In the genomic region with DNA sequence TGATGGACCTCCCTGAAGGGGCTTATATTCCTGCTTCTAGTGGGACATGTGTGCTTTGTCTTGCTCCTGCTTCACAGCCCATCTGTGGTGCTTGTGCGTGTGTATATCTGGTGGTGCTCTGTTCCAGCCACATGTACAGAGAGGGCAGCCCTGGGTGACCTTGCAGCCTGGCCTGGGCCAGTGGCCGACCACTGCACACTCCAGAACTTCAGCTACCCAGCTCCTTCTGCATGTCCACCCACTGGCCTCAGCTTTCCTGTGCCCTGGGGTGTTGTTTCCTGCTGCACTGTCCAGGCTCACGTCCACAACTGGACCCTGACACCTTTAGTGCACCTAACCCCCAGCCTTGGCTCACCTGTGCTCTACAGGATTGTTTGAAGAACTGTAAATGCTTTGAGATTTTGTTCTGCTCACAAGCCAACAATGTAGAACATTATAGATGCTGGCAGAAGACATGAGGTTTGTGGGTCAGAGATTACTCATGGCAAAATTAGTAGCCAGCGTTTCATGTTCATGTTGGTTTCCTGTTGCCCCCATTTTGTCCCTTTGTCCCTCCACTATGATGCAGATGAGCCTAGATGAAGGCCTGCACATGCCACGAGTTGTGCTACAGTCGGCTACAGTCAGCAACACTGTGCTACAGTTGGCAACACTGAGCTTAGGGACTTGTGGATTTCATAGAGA, we compare ENCODE assay signal across 23 cellular contexts. TPM values are rescaled to one million over a fixed set of nuclear protein-coding genes. Genes with fewer than 3 reads are reported as not detected.
DNase-seq lines count a peak whose midpoint lies in the region; ATAC-seq, FAIRE-seq and TF ChIP-seq lines count a peak whose summit lies in the region.
"Had no signal": no experiment of that assay in that cellular context is flagged by ENCODE, and none has a peak within 500 bp of the region (broad histone marks: within the 10 kb centered on the region; RNA-seq: fewer than 3 reads in every experiment).

No MANE protein-coding gene starts in this region.

- peak; percentile 37; the same call in 1 of the 3 replicates for ATAC-seq in SK-N-SH treated with all-trans-retinoic acid at 6 μM for 48 hours
- ATAC-seq: Panc1 had no signal

- peak overlapping the region; percentile 67 for H3K27ac ChIP-seq in substantia nigra (ENCODE audit: low read depth, low read length, poor library complexity, severe bottlenecking)

- H3K36me3 Mint-ChIP-seq in immature natural killer cell = peaks cover 0 to 7% (median 0%) of the 10 kb centered on the region in 3 donors

- peaks cover 66 to 70% of the 10 kb centered on the region in 2 donors for H3K4me1 Mint-ChIP-seq in immature natural killer cell

- DNase-seq in GM12891 (ENCODE audit: insufficient read length, low spot score) = no peak
- no peak for DNase-seq in immature natural killer cell
- DNase-seq in substantia nigra (lab: John Stamatoyannopoulos, UW) = no peak
- no peak for DNase-seq in A172 (ENCODE audit: low spot score)
- DNase-seq in kidney glomerular epithelial cell (lab: John Stamatoyannopoulos, UW) = no peak
- DNase-seq in NCI-H446 (lab: John Stamatoyannopoulos, UW) = no peak
- DNase-seq: BE2C, EL, Karpas-422, NCI-H1417, NCI-H1694 treated with DMSO at 0.1 percent for 48 hours, NCI-H2081 treated with DMSO at 0.1 percent for 48 hours, NCI-H2171 treated with DMSO at 0.1 percent for 48 hours, NCI-H510A, NCI-H748 treated with DMSO at 0.1 percent for 48 hours, T-helper 1 cell had no signal

- TF ChIP-seq POLR2A in GM12891 (IDR thresholded peaks at IDR 0.05; ENCODE audit: low read depth, low read length) = no peak

- peak; percentile 5 for FAIRE-seq in GM12891 (lab: Jason Lieb, UNC)
- FAIRE-seq: GM18507 had no signal

- peaks cover 0 to 7% (median 2%) of the 10 kb centered on the region in 3 donors for H3K27me3 Mint-ChIP-seq in immature natural killer cell (ENCODE audit: low read depth in 3 of 3)

- peaks cover 0 to 2% (median 0%) of the 10 kb centered on the region in 6 donors for H3K9me3 Mint-ChIP-seq in immature natural killer cell

- peak overlapping the region in 2 of 5 donors; percentile 9 to 61 for H3K4me3 Mint-ChIP-seq in immature natural killer cell
- H3K4me3 Mint-ChIP-seq: IgD-negative memory B cell had no signal

- peak overlapping the region; percentile 5 to 67 (median 41) for H3K27ac Mint-ChIP-seq in immature natural killer cell
- H3K27ac Mint-ChIP-seq: IgD-negative memory B cell had no signal

TF ChIP-seq in GM12891, 5 proteins besides CTCF, POLR2A, EP300 and RAD21:
- TF ChIP-seq PAX5 (IDR thresholded peaks at IDR 0.05; ENCODE audit: insufficient read depth, low read length, severe bottlenecking) (no peak), TAF1 (IDR thresholded peaks at IDR 0.05; ENCODE audit: low read depth, low read length) (no peak), POU2F2 (IDR thresholded peaks at IDR 0.05; ENCODE audit: low read depth, low read length) (no peak), SPI1 (IDR thresholded peaks at IDR 0.05; ENCODE audit: low read depth, low read length) (no peak), POLR2AphosphoS5 (IDR thresholded peaks at IDR 0.05; ENCODE audit: low read depth, low read length) (no peak)

TF ChIP-seq in SK-N-SH treated with all-trans-retinoic acid at 6 μM for 48 hours, 23 proteins besides CTCF, POLR2A, EP300 and RAD21 (continues in another document):
- TF ChIP-seq OSR1 (CRISPR knock-in tag; IDR thresholded peaks at IDR 0.05) = no peak
- TF ChIP-seq BACH2 (CRISPR knock-in tag; IDR thresholded peaks at IDR 0.05; ENCODE audit: borderline replicate concordance) = no peak
- no peak for TF ChIP-seq ZFP3 (CRISPR knock-in tag; IDR thresholded peaks at IDR 0.05)
- TF ChIP-seq ZFP30 (CRISPR knock-in tag; IDR thresholded peaks at IDR 0.05) = no peak
- TF ChIP-seq TOX (CRISPR knock-in tag; IDR thresholded peaks at IDR 0.05; ENCODE audit: borderline replicate concordance) = no peak
- no peak for TF ChIP-seq CSDC2 (CRISPR knock-in tag; IDR thresholded peaks at IDR 0.05)
- TF ChIP-seq ESRRG (CRISPR knock-in tag; IDR thresholded peaks at IDR 0.05) = no peak
- TF ChIP-seq, protein P1, sequence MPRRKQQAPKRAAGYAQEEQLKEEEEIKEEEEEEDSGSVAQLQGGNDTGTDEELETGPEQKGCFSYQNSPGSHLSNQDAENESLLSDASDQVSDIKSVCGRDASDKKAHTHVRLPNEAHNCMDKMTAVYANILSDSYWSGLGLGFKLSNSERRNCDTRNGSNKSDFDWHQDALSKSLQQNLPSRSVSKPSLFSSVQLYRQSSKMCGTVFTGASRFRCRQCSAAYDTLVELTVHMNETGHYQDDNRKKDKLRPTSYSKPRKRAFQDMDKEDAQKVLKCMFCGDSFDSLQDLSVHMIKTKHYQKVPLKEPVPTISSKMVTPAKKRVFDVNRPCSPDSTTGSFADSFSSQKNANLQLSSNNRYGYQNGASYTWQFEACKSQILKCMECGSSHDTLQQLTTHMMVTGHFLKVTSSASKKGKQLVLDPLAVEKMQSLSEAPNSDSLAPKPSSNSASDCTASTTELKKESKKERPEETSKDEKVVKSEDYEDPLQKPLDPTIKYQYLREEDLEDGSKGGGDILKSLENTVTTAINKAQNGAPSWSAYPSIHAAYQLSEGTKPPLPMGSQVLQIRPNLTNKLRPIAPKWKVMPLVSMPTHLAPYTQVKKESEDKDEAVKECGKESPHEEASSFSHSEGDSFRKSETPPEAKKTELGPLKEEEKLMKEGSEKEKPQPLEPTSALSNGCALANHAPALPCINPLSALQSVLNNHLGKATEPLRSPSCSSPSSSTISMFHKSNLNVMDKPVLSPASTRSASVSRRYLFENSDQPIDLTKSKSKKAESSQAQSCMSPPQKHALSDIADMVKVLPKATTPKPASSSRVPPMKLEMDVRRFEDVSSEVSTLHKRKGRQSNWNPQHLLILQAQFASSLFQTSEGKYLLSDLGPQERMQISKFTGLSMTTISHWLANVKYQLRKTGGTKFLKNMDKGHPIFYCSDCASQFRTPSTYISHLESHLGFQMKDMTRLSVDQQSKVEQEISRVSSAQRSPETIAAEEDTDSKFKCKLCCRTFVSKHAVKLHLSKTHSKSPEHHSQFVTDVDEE (CRISPR knock-in tag; IDR thresholded peaks at IDR 0.05) = no peak
- TF ChIP-seq, protein P2, sequence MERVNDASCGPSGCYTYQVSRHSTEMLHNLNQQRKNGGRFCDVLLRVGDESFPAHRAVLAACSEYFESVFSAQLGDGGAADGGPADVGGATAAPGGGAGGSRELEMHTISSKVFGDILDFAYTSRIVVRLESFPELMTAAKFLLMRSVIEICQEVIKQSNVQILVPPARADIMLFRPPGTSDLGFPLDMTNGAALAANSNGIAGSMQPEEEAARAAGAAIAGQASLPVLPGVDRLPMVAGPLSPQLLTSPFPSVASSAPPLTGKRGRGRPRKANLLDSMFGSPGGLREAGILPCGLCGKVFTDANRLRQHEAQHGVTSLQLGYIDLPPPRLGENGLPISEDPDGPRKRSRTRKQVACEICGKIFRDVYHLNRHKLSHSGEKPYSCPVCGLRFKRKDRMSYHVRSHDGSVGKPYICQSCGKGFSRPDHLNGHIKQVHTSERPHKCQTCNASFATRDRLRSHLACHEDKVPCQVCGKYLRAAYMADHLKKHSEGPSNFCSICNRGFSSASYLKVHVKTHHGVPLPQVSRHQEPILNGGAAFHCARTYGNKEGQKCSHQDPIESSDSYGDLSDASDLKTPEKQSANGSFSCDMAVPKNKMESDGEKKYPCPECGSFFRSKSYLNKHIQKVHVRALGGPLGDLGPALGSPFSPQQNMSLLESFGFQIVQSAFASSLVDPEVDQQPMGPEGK (CRISPR knock-in tag; IDR thresholded peaks at IDR 0.05; ENCODE audit: borderline replicate concordance) = no peak
- TF ChIP-seq ZC3H10 (CRISPR knock-in tag; IDR thresholded peaks at IDR 0.05) = no peak
- TF ChIP-seq ZNF565 (CRISPR knock-in tag; conservative IDR thresholded peaks at IDR 0.05; ENCODE audit: low read depth) = no peak
- no peak for TF ChIP-seq ISL1 (CRISPR knock-in tag; IDR thresholded peaks at IDR 0.05)
- no peak for TF ChIP-seq RARB (CRISPR knock-in tag; IDR thresholded peaks at IDR 0.05)
- TF ChIP-seq, protein P3, sequence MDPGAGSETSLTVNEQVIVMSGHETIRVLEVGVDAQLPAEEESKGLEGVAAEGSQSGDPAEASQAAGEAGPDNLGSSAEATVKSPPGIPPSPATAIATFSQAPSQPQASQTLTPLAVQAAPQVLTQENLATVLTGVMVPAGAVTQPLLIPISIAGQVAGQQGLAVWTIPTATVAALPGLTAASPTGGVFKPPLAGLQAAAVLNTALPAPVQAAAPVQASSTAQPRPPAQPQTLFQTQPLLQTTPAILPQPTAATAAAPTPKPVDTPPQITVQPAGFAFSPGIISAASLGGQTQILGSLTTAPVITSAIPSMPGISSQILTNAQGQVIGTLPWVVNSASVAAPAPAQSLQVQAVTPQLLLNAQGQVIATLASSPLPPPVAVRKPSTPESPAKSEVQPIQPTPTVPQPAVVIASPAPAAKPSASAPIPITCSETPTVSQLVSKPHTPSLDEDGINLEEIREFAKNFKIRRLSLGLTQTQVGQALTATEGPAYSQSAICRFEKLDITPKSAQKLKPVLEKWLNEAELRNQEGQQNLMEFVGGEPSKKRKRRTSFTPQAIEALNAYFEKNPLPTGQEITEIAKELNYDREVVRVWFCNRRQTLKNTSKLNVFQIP (CRISPR knock-in tag; IDR thresholded peaks at IDR 0.05; ENCODE audit: borderline replicate concordance, low read depth) = no peak
- no peak for TF ChIP-seq GLIS3 (CRISPR knock-in tag; IDR thresholded peaks at IDR 0.05)
- TF ChIP-seq ARNTL (CRISPR knock-in tag; IDR thresholded peaks at IDR 0.05; ENCODE audit: borderline replicate concordance, low read depth) = no peak
- TF ChIP-seq ZNF8 (CRISPR knock-in tag; IDR thresholded peaks at IDR 0.05) = no peak
- TF ChIP-seq, protein P4, sequence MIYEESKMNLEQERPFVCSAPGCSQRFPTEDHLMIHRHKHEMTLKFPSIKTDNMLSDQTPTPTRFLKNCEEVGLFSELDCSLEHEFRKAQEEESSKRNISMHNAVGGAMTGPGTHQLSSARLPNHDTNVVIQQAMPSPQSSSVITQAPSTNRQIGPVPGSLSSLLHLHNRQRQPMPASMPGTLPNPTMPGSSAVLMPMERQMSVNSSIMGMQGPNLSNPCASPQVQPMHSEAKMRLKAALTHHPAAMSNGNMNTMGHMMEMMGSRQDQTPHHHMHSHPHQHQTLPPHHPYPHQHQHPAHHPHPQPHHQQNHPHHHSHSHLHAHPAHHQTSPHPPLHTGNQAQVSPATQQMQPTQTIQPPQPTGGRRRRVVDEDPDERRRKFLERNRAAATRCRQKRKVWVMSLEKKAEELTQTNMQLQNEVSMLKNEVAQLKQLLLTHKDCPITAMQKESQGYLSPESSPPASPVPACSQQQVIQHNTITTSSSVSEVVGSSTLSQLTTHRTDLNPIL (CRISPR knock-in tag; IDR thresholded peaks at IDR 0.05; ENCODE audit: low read depth) = no peak
- TF ChIP-seq ZNF70 (CRISPR knock-in tag; IDR thresholded peaks at IDR 0.05) = no peak

RNA-seq across cellular contexts. Expression of a gene that starts 5.3 kb away (rescaled TPM):
- polyA plus RNA-seq in GM12891 (2012; ENCODE audit: low read depth, missing spikeins) = 0.18 TPM
- 100 to 1,000 TPM in 1 of 3 donors, 10 to 100 TPM in 2; 12.6 to 138 (median 67.6) TPM for polyA plus RNA-seq in immature natural killer cell
- total RNA-seq in A172 (2014; rRNA removed; shearing (Covaris generic)) = not detected in 2 replicates
- total RNA-seq: A673, H4, MCF 10A had no signal

RNA-seq across cellular contexts. Expression of a gene that starts 25.3 kb away (rescaled TPM):
- 43.6 TPM for polyA plus RNA-seq in GM12891 (2012; ENCODE audit: low read depth, missing spikeins)
- polyA plus RNA-seq in immature natural killer cell = 100 to 1,000 TPM; 386 to 451 (median 444) TPM
- total RNA-seq in A172 (2014; rRNA removed; shearing (Covaris generic)) = 118 and 130 TPM in 2 replicates
